In genomic region chr12:14698555-14698954, GRCh38 we compare ENCODE assay signal across 3 cellular contexts.
TF ChIP-seq lines count a peak whose summit lies in the region.

No MANE protein-coding gene starts in this region.

TF ChIP-seq in GM23338, 12 proteins besides CTCF, POLR2A, EP300 and RAD21:
- TF ChIP-seq EZH2phosphoT487 (IDR thresholded peaks at IDR 0.05; ENCODE audit: unreplicated experiment): no peak
- no peak for TF ChIP-seq EZH2 (IDR thresholded peaks at IDR 0.05; ENCODE audit: low read depth, unreplicated experiment)
- TF ChIP-seq, protein P1, sequence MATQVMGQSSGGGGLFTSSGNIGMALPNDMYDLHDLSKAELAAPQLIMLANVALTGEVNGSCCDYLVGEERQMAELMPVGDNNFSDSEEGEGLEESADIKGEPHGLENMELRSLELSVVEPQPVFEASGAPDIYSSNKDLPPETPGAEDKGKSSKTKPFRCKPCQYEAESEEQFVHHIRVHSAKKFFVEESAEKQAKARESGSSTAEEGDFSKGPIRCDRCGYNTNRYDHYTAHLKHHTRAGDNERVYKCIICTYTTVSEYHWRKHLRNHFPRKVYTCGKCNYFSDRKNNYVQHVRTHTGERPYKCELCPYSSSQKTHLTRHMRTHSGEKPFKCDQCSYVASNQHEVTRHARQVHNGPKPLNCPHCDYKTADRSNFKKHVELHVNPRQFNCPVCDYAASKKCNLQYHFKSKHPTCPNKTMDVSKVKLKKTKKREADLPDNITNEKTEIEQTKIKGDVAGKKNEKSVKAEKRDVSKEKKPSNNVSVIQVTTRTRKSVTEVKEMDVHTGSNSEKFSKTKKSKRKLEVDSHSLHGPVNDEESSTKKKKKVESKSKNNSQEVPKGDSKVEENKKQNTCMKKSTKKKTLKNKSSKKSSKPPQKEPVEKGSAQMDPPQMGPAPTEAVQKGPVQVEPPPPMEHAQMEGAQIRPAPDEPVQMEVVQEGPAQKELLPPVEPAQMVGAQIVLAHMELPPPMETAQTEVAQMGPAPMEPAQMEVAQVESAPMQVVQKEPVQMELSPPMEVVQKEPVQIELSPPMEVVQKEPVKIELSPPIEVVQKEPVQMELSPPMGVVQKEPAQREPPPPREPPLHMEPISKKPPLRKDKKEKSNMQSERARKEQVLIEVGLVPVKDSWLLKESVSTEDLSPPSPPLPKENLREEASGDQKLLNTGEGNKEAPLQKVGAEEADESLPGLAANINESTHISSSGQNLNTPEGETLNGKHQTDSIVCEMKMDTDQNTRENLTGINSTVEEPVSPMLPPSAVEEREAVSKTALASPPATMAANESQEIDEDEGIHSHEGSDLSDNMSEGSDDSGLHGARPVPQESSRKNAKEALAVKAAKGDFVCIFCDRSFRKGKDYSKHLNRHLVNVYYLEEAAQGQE (IDR thresholded peaks at IDR 0.05; ENCODE audit: unreplicated experiment): no peak
- peak; percentile 62 for TF ChIP-seq POLR2AphosphoS5 (IDR thresholded peaks at IDR 0.05; ENCODE audit: low read depth)
- TF ChIP-seq ZNF331 (CRISPR knock-in tag; IDR thresholded peaks at IDR 0.05; ENCODE audit: low read depth): no peak
- TF ChIP-seq STAT1 (IDR thresholded peaks at IDR 0.05; ENCODE audit: unreplicated experiment): no peak

TF ChIP-seq in WTC11, 78 proteins besides CTCF, POLR2A, EP300 and RAD21 (continues in another document):
- no peak for TF ChIP-seq RORB (CRISPR knock-in tag; IDR thresholded peaks at IDR 0.05)
- TF ChIP-seq SP1 (CRISPR knock-in tag; conservative IDR thresholded peaks at IDR 0.05): no peak
- TF ChIP-seq GRHL2 (CRISPR knock-in tag; IDR thresholded peaks at IDR 0.05; ENCODE audit: insufficient replicate concordance, severe bottlenecking): no peak
- TF ChIP-seq, protein P2, sequence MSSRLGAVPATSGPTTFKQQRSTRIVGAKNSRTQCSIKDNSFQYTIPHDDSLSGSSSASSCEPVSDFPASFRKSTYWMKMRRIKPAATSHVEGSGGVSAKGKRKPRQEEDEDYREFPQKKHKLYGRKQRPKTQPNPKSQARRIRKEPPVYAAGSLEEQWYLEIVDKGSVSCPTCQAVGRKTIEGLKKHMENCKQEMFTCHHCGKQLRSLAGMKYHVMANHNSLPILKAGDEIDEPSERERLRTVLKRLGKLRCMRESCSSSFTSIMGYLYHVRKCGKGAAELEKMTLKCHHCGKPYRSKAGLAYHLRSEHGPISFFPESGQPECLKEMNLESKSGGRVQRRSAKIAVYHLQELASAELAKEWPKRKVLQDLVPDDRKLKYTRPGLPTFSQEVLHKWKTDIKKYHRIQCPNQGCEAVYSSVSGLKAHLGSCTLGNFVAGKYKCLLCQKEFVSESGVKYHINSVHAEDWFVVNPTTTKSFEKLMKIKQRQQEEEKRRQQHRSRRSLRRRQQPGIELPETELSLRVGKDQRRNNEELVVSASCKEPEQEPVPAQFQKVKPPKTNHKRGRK (CRISPR knock-in tag; IDR thresholded peaks at IDR 0.05; ENCODE audit: borderline replicate concordance): no peak
- TF ChIP-seq, protein P3, sequence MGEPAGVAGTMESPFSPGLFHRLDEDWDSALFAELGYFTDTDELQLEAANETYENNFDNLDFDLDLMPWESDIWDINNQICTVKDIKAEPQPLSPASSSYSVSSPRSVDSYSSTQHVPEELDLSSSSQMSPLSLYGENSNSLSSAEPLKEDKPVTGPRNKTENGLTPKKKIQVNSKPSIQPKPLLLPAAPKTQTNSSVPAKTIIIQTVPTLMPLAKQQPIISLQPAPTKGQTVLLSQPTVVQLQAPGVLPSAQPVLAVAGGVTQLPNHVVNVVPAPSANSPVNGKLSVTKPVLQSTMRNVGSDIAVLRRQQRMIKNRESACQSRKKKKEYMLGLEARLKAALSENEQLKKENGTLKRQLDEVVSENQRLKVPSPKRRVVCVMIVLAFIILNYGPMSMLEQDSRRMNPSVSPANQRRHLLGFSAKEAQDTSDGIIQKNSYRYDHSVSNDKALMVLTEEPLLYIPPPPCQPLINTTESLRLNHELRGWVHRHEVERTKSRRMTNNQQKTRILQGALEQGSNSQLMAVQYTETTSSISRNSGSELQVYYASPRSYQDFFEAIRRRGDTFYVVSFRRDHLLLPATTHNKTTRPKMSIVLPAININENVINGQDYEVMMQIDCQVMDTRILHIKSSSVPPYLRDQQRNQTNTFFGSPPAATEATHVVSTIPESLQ (CRISPR knock-in tag; IDR thresholded peaks at IDR 0.05): no peak
- TF ChIP-seq NFYB (CRISPR knock-in tag; conservative IDR thresholded peaks at IDR 0.05; ENCODE audit: low read depth): no peak
- no peak for TF ChIP-seq SOX15 (CRISPR knock-in tag; IDR thresholded peaks at IDR 0.05)
- TF ChIP-seq, protein P4, sequence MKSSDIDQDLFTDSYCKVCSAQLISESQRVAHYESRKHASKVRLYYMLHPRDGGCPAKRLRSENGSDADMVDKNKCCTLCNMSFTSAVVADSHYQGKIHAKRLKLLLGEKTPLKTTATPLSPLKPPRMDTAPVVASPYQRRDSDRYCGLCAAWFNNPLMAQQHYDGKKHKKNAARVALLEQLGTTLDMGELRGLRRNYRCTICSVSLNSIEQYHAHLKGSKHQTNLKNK (CRISPR knock-in tag; IDR thresholded peaks at IDR 0.05): no peak
- no peak for TF ChIP-seq ATF3 (CRISPR knock-in tag; conservative IDR thresholded peaks at IDR 0.05)
- TF ChIP-seq ZNF317 (CRISPR knock-in tag; IDR thresholded peaks at IDR 0.05; ENCODE audit: borderline replicate concordance, low read depth): no peak
- TF ChIP-seq, protein P5, sequence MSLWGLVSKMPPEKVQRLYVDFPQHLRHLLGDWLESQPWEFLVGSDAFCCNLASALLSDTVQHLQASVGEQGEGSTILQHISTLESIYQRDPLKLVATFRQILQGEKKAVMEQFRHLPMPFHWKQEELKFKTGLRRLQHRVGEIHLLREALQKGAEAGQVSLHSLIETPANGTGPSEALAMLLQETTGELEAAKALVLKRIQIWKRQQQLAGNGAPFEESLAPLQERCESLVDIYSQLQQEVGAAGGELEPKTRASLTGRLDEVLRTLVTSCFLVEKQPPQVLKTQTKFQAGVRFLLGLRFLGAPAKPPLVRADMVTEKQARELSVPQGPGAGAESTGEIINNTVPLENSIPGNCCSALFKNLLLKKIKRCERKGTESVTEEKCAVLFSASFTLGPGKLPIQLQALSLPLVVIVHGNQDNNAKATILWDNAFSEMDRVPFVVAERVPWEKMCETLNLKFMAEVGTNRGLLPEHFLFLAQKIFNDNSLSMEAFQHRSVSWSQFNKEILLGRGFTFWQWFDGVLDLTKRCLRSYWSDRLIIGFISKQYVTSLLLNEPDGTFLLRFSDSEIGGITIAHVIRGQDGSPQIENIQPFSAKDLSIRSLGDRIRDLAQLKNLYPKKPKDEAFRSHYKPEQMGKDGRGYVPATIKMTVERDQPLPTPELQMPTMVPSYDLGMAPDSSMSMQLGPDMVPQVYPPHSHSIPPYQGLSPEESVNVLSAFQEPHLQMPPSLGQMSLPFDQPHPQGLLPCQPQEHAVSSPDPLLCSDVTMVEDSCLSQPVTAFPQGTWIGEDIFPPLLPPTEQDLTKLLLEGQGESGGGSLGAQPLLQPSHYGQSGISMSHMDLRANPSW (CRISPR knock-in tag; conservative IDR thresholded peaks at IDR 0.05; ENCODE audit: low read depth): no peak
- TF ChIP-seq ZNF219 (CRISPR knock-in tag; IDR thresholded peaks at IDR 0.05; ENCODE audit: borderline replicate concordance): no peak
- TF ChIP-seq ZBTB21 (CRISPR knock-in tag; IDR thresholded peaks at IDR 0.05; ENCODE audit: borderline replicate concordance): no peak
- TF ChIP-seq ERG (CRISPR knock-in tag; IDR thresholded peaks at IDR 0.05): no peak

TF ChIP-seq in H1, 55 proteins besides CTCF, POLR2A, EP300 and RAD21:
- no peak for TF ChIP-seq BRCA1 (IDR thresholded peaks at IDR 0.05; ENCODE audit: low read depth, low read length)
- TF ChIP-seq, protein P6, sequence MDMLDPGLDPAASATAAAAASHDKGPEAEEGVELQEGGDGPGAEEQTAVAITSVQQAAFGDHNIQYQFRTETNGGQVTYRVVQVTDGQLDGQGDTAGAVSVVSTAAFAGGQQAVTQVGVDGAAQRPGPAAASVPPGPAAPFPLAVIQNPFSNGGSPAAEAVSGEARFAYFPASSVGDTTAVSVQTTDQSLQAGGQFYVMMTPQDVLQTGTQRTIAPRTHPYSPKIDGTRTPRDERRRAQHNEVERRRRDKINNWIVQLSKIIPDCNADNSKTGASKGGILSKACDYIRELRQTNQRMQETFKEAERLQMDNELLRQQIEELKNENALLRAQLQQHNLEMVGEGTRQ (IDR thresholded peaks at IDR 0.05; ENCODE audit: low read length): no peak
- no peak for TF ChIP-seq TAF7 (optimal IDR thresholded peaks at IDR 0.05; ENCODE audit: borderline replicate concordance, low read depth, low read length)
- TF ChIP-seq POLR2AphosphoS5 (IDR thresholded peaks at IDR 0.05; ENCODE audit: low read depth, low read length): peak; percentile 66; the same call in 1 of the 2 replicates
